In genomic region chr11:18706330-18707243, GRCh38 we compare ENCODE assay signal across 9 cellular contexts.
DNase-seq lines count a peak whose midpoint lies in the region; ATAC-seq lines count a peak whose summit lies in the region.
"Had no signal": no experiment of that assay in that cellular context is flagged by ENCODE, and none has a peak within 500 bp of the region (broad histone marks: within the 10 kb centered on the region; RNA-seq: fewer than 3 reads in every experiment).

No MANE protein-coding gene starts in this region.

- no peaks in the 10 kb centered on the region for H3K9me3 ChIP-seq in HAP-1

- H3K36me3 Mint-ChIP-seq in T-helper 2 cell treated with Interferon-gamma antibody and Interleukin-4, amounts not matched to agents 5 μg/mL and 100 μg/mL, for 36 hours (ENCODE audit: low read depth), result no peaks in the 10 kb centered on the region
- H3K36me3 Mint-ChIP-seq in central memory CD8-positive, alpha-beta T cell (ENCODE audit: insufficient read depth), result peaks cover 6% of the 10 kb centered on the region

- H3K4me3 ChIP-seq in HAP-1, result no peak overlapping the region

- peaks cover 56% of the 10 kb centered on the region for H3K27me3 Mint-ChIP-seq in T-helper 2 cell treated with Interferon-gamma antibody and Interleukin-4, amounts not matched to agents 5 μg/mL and 100 μg/mL, for 36 hours (ENCODE audit: low read depth)
- peaks cover 11% of the 10 kb centered on the region for H3K27me3 Mint-ChIP-seq in central memory CD8-positive, alpha-beta T cell

- in situ Hi-C loops in HAP-1 (cut with MboI; ENCODE audit: low sequenced_read_pairs), result no loop called here

- peak; percentile 67 for ATAC-seq in HG03159 (IDR thresholded peaks at IDR 0.05; ENCODE audit: unreplicated experiment)
- ATAC-seq in central memory CD8-positive, alpha-beta T cell (replicated peaks; ENCODE audit: extremely low read depth, poor library complexity, severe bottlenecking), result peak; percentile 88

- H3K4me1 ChIP-seq in HAP-1, result no peaks in the 10 kb centered on the region

- peak overlapping the region; percentile 92 for H3K4me3 Mint-ChIP-seq in T-helper 2 cell treated with Interferon-gamma antibody and Interleukin-4, amounts not matched to agents 5 μg/mL and 100 μg/mL, for 36 hours
- H3K4me3 Mint-ChIP-seq in central memory CD8-positive, alpha-beta T cell, result peak overlapping the region; percentile 91

- no peaks in the 10 kb centered on the region for H3K9me3 Mint-ChIP-seq in T-helper 2 cell treated with Interferon-gamma antibody and Interleukin-4, amounts not matched to agents 5 μg/mL and 100 μg/mL, for 36 hours
- no peaks in the 10 kb centered on the region for H3K9me3 Mint-ChIP-seq in central memory CD8-positive, alpha-beta T cell

- H3K27me3 ChIP-seq in layer of hippocampus (ENCODE audit: control insufficient read depth, insufficient read depth, low read length), result no peaks in the 10 kb centered on the region
- H3K27me3 ChIP-seq in HAP-1 (ENCODE audit: low read depth), result peaks cover 22% of the 10 kb centered on the region

- DNase-seq in ELR (ENCODE audit: low read depth) (peak; percentile 25), AML-193 (lab: John Stamatoyannopoulos, UW) (no peak), HAP-1 (ENCODE audit: low spot score in 2 of 2) (no peak)
- DNase-seq in T-helper 2 cell treated with Interferon-gamma antibody and Interleukin-4, amounts not matched to agents 5 μg/mL and 100 μg/mL, for 36 hours (ENCODE audit: low spot score), result no peak
- peak in 1 of 2 donors; percentile 27 for DNase-seq in central memory CD8-positive, alpha-beta T cell (ENCODE audit: low spot score in 2 of 2)
- peak; percentile 39 to 58 for DNase-seq in stimulated activated CD4-positive, alpha-beta T cell treated with anti-CD3 and anti-CD28 coated beads, Interleukin-4, amount 100 ng/mL, for 4 hours

- H3K27ac ChIP-seq in layer of hippocampus (ENCODE audit: low read depth, low read length), result peak overlapping the region; percentile 31
- H3K27ac ChIP-seq: KMS-11 had no signal

- no peaks in the 10 kb centered on the region for H3K36me3 ChIP-seq in HAP-1 (replicated peaks)

- peak overlapping the region; percentile 84 for H3K27ac Mint-ChIP-seq in T-helper 2 cell treated with Interferon-gamma antibody and Interleukin-4, amounts not matched to agents 5 μg/mL and 100 μg/mL, for 36 hours
- H3K27ac Mint-ChIP-seq in central memory CD8-positive, alpha-beta T cell (ENCODE audit: low read depth), result peak overlapping the region; percentile 96

- peaks cover 14% of the 10 kb centered on the region for H3K4me1 Mint-ChIP-seq in T-helper 2 cell treated with Interferon-gamma antibody and Interleukin-4, amounts not matched to agents 5 μg/mL and 100 μg/mL, for 36 hours (ENCODE audit: low read depth)
- peaks cover 11% of the 10 kb centered on the region for H3K4me1 Mint-ChIP-seq in central memory CD8-positive, alpha-beta T cell

Comparison
In these comparisons a context has a peak if more than half of its experiments do, and no peak if none do; other contexts are left out.
1. DNase-seq: peak in ELR (single experiment) and stimulated activated CD4-positive, alpha-beta T cell treated with anti-CD3 and anti-CD28 coated beads, Interleukin-4, amount 100 ng/mL, for 4 hours (2 of 2); none in T-helper 2 cell treated with Interferon-gamma antibody and Interleukin-4, amounts not matched to agents 5 μg/mL and 100 μg/mL, for 36 hours (single experiment), AML-193 (0 of 2) and HAP-1 (0 of 2).